ENCODE assay signal across 25 cellular contexts in genomic region chr19:49684983-49685553, GRCh38. TPM values are rescaled to one million over a fixed set of nuclear protein-coding genes. Genes with fewer than 3 reads are reported as not detected.
DNase-seq lines count a peak whose midpoint lies in the region; ATAC-seq, FAIRE-seq and TF ChIP-seq lines count a peak whose summit lies in the region.
"Had no signal": no experiment of that assay in that cellular context is flagged by ENCODE, and none has a peak within 500 bp of the region (broad histone marks: within the 10 kb centered on the region; RNA-seq: fewer than 3 reads in every experiment).

No MANE protein-coding gene starts in this region.

- intact Hi-C loops in transverse colon (cut with DNase I; ENCODE audit: low total_unique reads), result loop anchor here (10.0 kb wide), 1 partner anchor 210 kb away; the partner anchor contains the start of gene FLT3LG

- TF ChIP-seq EP300 in transverse colon (IDR thresholded peaks at IDR 0.05; ENCODE audit: low read depth), result no peak

- H3K27ac Mint-ChIP-seq in HFFc6 (0 out of 2 replicates have a peak overlapping the region, but pooled peaks have one; percentile 24), neural progenitor cell (no peak overlapping the region)
- H3K27ac Mint-ChIP-seq: activated CD4-positive, alpha-beta T cell treated with anti-CD3 and anti-CD28 coated beads, Interleukin-2, amount 10 ng/mL, durations not matched to agents 24 days and 14 days had no signal

- H3K4me3 Mint-ChIP-seq in HFFc6 (no peak overlapping the region), neural progenitor cell (peak overlapping the region; percentile 19)
- H3K4me3 Mint-ChIP-seq: activated CD4-positive, alpha-beta T cell treated with anti-CD3 and anti-CD28 coated beads, Interleukin-2, amount 10 ng/mL, durations not matched to agents 24 days and 14 days; activated naive CD8-positive, alpha-beta T cell treated with anti-CD3 and anti-CD28 coated beads, Interleukin-2, amount 10 ng/mL, durations not matched to agents 7 days and 5 days; CD14-positive monocyte; T-helper 2 cell treated with Interferon-gamma antibody and Interleukin-4, amounts not matched to agents 5 μg/mL and 100 μg/mL, for 36 hours had no signal

- H3K4me1 ChIP-seq in neural progenitor cell (peaks cover 22% of the 10 kb centered on the region), transverse colon (peaks cover 14 to 20% (median 18%) of the 10 kb centered on the region in 4 donors)

- H3K9me3 ChIP-seq in neural progenitor cell (ENCODE audit: low read depth), result no peaks in the 10 kb centered on the region
- no peaks in the 10 kb centered on the region for H3K9me3 ChIP-seq in transverse colon
- H3K9me3 ChIP-seq: sigmoid colon, thoracic aorta had no signal

- TF ChIP-seq POLR2A in GM12891 (IDR thresholded peaks at IDR 0.05; ENCODE audit: low read depth, low read length) (no peak), transverse colon (IDR thresholded peaks at IDR 0.05) (no peak)

- H3K36me3 ChIP-seq in neural progenitor cell (peaks cover 5% of the 10 kb centered on the region), transverse colon (peaks cover 0 to 16% (median 10%) of the 10 kb centered on the region in 4 donors)

- H3K27me3 Mint-ChIP-seq in HFFc6 (ENCODE audit: insufficient read depth) (peaks cover 6% of the 10 kb centered on the region), neural progenitor cell (ENCODE audit: insufficient read depth, low read depth) (peaks cover 8% of the 10 kb centered on the region)
- H3K27me3 Mint-ChIP-seq: activated CD4-positive, alpha-beta T cell treated with anti-CD3 and anti-CD28 coated beads, Interleukin-2, amount 10 ng/mL, durations not matched to agents 24 days and 14 days; activated naive CD8-positive, alpha-beta T cell treated with anti-CD3 and anti-CD28 coated beads, Interleukin-2, amount 10 ng/mL, durations not matched to agents 7 days and 5 days had no signal

- peaks cover 53% of the 10 kb centered on the region for H3K79me2 ChIP-seq in neural progenitor cell (ENCODE audit: low read depth)

- FAIRE-seq in GM12891 (lab: Jason Lieb, UNC), result no peak
- FAIRE-seq: D721Med had no signal

- in situ Hi-C loops in transverse colon (cut with MboI; ENCODE audit: low pct_ligation_motif_present in 1 of 4, low pct_unique_long_range_greater_than_20kb in 1 of 4, low sequenced_read_pairs in 3 of 4), result no loop called here

- no peak for DNase-seq in GM12891 (ENCODE audit: insufficient read length, low spot score)
- no peak for DNase-seq in HFFc6
- DNase-seq in choroid plexus epithelial cell (ENCODE audit: low read depth), result no peak
- DNase-seq in neural progenitor cell (ENCODE audit: low spot score), result no peak
- no peak for DNase-seq in transverse colon
- DNase-seq: activated effector memory CD4-positive, alpha-beta T cell treated with anti-CD3 and anti-CD28 coated beads, Interleukin-2, amount 50 U/mL, for 16 hours; activated naive CD8-positive, alpha-beta T cell treated with anti-CD3 and anti-CD28 coated beads, Interleukin-2, amount 10 ng/mL, durations not matched to agents 7 days and 5 days; activated T-cell treated with anti-CD3 and anti-CD28 coated beads, Interleukin-2, amount 50 U/mL, for 1 hour; cerebellar nuclear complex; HCEC 1CT; NCI-H146; NCI-H446 treated with DMSO at 0.1 percent for 48 hours; OCI-M1; posterior cingulate gyrus; Right ventricle myocardium superior; sigmoid colon; WERI-Rb-1 had no signal

- 89% methylated on average over 13 of the region's 13 CpGs; no CpG with 5 or more reads in 1 of the 2 donors for WGBS in transverse colon (ENCODE audit: low coverage in 1 of 2), 2 donors

- peaks cover 78% of the 10 kb centered on the region for H3F3A ChIP-seq in neural progenitor cell (ENCODE audit: low read depth)

- ATAC-seq in GM18519 (IDR thresholded peaks at IDR 0.05; ENCODE audit: low FRiP score, unreplicated experiment) (no peak), HG03175 (IDR thresholded peaks at IDR 0.05; ENCODE audit: unreplicated experiment) (no peak), GM21390 (IDR thresholded peaks at IDR 0.05; ENCODE audit: unreplicated experiment) (no peak)

- H3K9me3 Mint-ChIP-seq in HFFc6, result no peaks in the 10 kb centered on the region
- H3K9me3 Mint-ChIP-seq in neural progenitor cell, result no peaks in the 10 kb centered on the region
- H3K9me3 Mint-ChIP-seq: activated CD4-positive, alpha-beta T cell treated with anti-CD3 and anti-CD28 coated beads, Interleukin-2, amount 10 ng/mL, durations not matched to agents 24 days and 14 days; activated naive CD8-positive, alpha-beta T cell treated with anti-CD3 and anti-CD28 coated beads, Interleukin-2, amount 10 ng/mL, durations not matched to agents 7 days and 5 days; T-helper 2 cell treated with Interferon-gamma antibody and Interleukin-4, amounts not matched to agents 5 μg/mL and 100 μg/mL, for 36 hours had no signal

- H3K36me3 Mint-ChIP-seq in HFFc6 (ENCODE audit: low read depth) (peaks cover 14% of the 10 kb centered on the region), neural progenitor cell (peaks cover 20% of the 10 kb centered on the region)

- peaks cover 92% of the 10 kb centered on the region for H4K20me1 ChIP-seq in neural progenitor cell (ENCODE audit: low read depth)

- no peak overlapping the region for H3K27ac ChIP-seq in neural progenitor cell
- H3K27ac ChIP-seq in transverse colon, result no peak overlapping the region
- H3K27ac ChIP-seq: sigmoid colon, thoracic aorta, WERI-Rb-1 had no signal

- H3K4me1 Mint-ChIP-seq in HFFc6 (ENCODE audit: low read depth), result peaks cover 14% of the 10 kb centered on the region
- H3K4me1 Mint-ChIP-seq in neural progenitor cell, result peaks cover 32% of the 10 kb centered on the region

- TF ChIP-seq CTCF in HFFc6 (IDR thresholded peaks at IDR 0.05), result no peak
- TF ChIP-seq CTCF in choroid plexus epithelial cell (conservative IDR thresholded peaks at IDR 0.05; ENCODE audit: low read depth, low read length), result peak; percentile 27
- TF ChIP-seq CTCF in neural progenitor cell (IDR thresholded peaks at IDR 0.05), result no peak
- no peak for TF ChIP-seq CTCF in transverse colon (IDR thresholded peaks at IDR 0.05)

- H3K4me3 ChIP-seq in choroid plexus epithelial cell (ENCODE audit: low read depth, low read length) (no peak overlapping the region), neural progenitor cell (no peak overlapping the region), transverse colon (no peak overlapping the region)
- H3K4me3 ChIP-seq: sigmoid colon, thoracic aorta had no signal

- H3K9ac ChIP-seq in neural progenitor cell, result no peak overlapping the region

- no peak overlapping the region for H3K4me2 ChIP-seq in neural progenitor cell

- H3K27me3 ChIP-seq in neural progenitor cell (no peaks in the 10 kb centered on the region), transverse colon (peaks cover 14% of the 10 kb centered on the region)

- H2AFZ ChIP-seq in neural progenitor cell (replicated peaks), result no peak overlapping the region

TF ChIP-seq in GM12891, 5 proteins besides CTCF, POLR2A, EP300 and RAD21:
- TF ChIP-seq PAX5 (IDR thresholded peaks at IDR 0.05; ENCODE audit: insufficient read depth, low read length, severe bottlenecking), result no peak
- TF ChIP-seq POLR2AphosphoS5 (IDR thresholded peaks at IDR 0.05; ENCODE audit: low read depth, low read length), result peak; percentile 26; the same call in 1 of the 2 replicates
TF ChIP-seq in GM12891: peak in this region for 1.

RNA-seq across cellular contexts. Expression of gene ADM5, which starts 4.3 kb away (rescaled TPM):
- polyA plus RNA-seq in GM12891 (2012; ENCODE audit: low read depth, missing spikeins), result 5.5 TPM
- under 1 TPM; 0.74 to 0.99 (median 0.87) TPM for total RNA-seq in HFFc6 (2021; fragmentation: NEBNext Ultra II Directional; extraction: Animal tissue kit (Norgen Biotek cat#: 25700))
- 6.0 and 9.4 TPM in 2 replicates for total RNA-seq in neural progenitor cell (ENCODE audit: low replicate concordance)
- total RNA-seq in transverse colon, result under 1 TPM in 2 of 4 donors, not detected in 2; 0.41 to 0.95 TPM
- polyA plus RNA-seq: CD14-positive monocyte had no signal

RNA-seq across cellular contexts. Expression of gene CPT1C, which starts 5.8 kb away (rescaled TPM):
- polyA plus RNA-seq in GM12891 (2012; ENCODE audit: low read depth, missing spikeins), result not detected
- total RNA-seq in HFFc6 (2021; fragmentation: NEBNext Ultra II Directional; extraction: Animal tissue kit (Norgen Biotek cat#: 25700)), result 10 to 100 TPM; 32.7 to 42.6 (median 36.4) TPM
- total RNA-seq in neural progenitor cell (ENCODE audit: low replicate concordance) (51.7 and 105 TPM in 2 replicates), transverse colon (10 to 100 TPM in 1 of 4 donors, 1 to 10 TPM in 3; 1.5 to 10.9 (median 2.2) TPM)
- polyA plus RNA-seq: CD14-positive monocyte had no signal

RNA-seq across cellular contexts. Expression of gene PRMT1, which starts 8.0 kb away (rescaled TPM):
- 282 TPM for polyA plus RNA-seq in GM12891 (2012; ENCODE audit: low read depth, missing spikeins)
- total RNA-seq in HFFc6 (2021; fragmentation: NEBNext Ultra II Directional; extraction: Animal tissue kit (Norgen Biotek cat#: 25700)), result 100 to 1,000 TPM; 209 to 226 (median 217) TPM
- total RNA-seq in neural progenitor cell (ENCODE audit: low replicate concordance), result 480 and 755 TPM in 2 replicates
- total RNA-seq in transverse colon, result 100 to 1,000 TPM in 1 of 4 donors, 10 to 100 TPM in 3; 45.6 to 116 (median 70.3) TPM

RNA-seq across cellular contexts. Expression of gene BCL2L12, which starts 19.3 kb away (rescaled TPM):
- 49.7 TPM for polyA plus RNA-seq in GM12891 (2012; ENCODE audit: low read depth, missing spikeins)
- 10 to 100 TPM; 23.9 to 34.2 (median 33.4) TPM for total RNA-seq in HFFc6 (2021; fragmentation: NEBNext Ultra II Directional; extraction: Animal tissue kit (Norgen Biotek cat#: 25700))
- total RNA-seq in neural progenitor cell (ENCODE audit: low replicate concordance) (6.1 and 41.8 TPM in 2 replicates), transverse colon (10 to 100 TPM in 1 of 4 donors, 1 to 10 TPM in 3; 5.4 to 10.2 (median 6.9) TPM)

RNA-seq across cellular contexts. Expression of gene IRF3, which starts 19.4 kb away (rescaled TPM):
- 99.2 TPM for polyA plus RNA-seq in GM12891 (2012; ENCODE audit: low read depth, missing spikeins)
- total RNA-seq in HFFc6 (2021; fragmentation: NEBNext Ultra II Directional; extraction: Animal tissue kit (Norgen Biotek cat#: 25700)), result 10 to 100 TPM; 55.5 to 72.8 (median 58.7) TPM
- 29.5 and 65.1 TPM in 2 replicates for total RNA-seq in neural progenitor cell (ENCODE audit: low replicate concordance)
- 100 to 1,000 TPM in 2 of 4 donors, 10 to 100 TPM in 2; 73.0 to 164 (median 104) TPM for total RNA-seq in transverse colon
